In genomic region chr2:21282515-21282898, GRCh38 we compare ENCODE assay signal across 13 cellular contexts.
"Had no signal": no experiment of that assay in that cellular context is flagged by ENCODE, and none has a peak within 500 bp of the region (broad histone marks: within the 10 kb centered on the region; RNA-seq: fewer than 3 reads in every experiment).

No MANE protein-coding gene starts in this region.

- H3K36me3 ChIP-seq: brain microvascular endothelial cell, esophagus muscularis mucosa, right lobe of liver, transverse colon had no signal

- H3K4me3 ChIP-seq: esophagus muscularis mucosa, psoas muscle, right lobe of liver, transverse colon had no signal

- H3K4me1 ChIP-seq: esophagus muscularis mucosa, psoas muscle, right lobe of liver had no signal

- ATAC-seq: activated CD4-positive, CD25-positive, alpha-beta regulatory T cell treated with anti-CD3 and anti-CD28 coated beads, Interleukin-2, amount 50 U/mL, for 24 hours; natural killer cell; psoas muscle; right lobe of liver; stimulated activated effector memory CD8-positive, alpha-beta T cell treated with anti-CD3 and anti-CD28 coated beads, Interleukin-12 subunit alpha, Interleukin-12 subunit beta, amount 100 ng/mL, for 72 hours had no signal

- DNase-seq: activated CD4-positive, alpha-beta T cell treated with anti-CD3 and anti-CD28 coated beads, Interleukin-2, amount 50 U/mL, for 4 hours; activated effector memory CD4-positive, alpha-beta T cell treated with anti-CD3 and anti-CD28 coated beads, Interleukin-2, amount 50 U/mL, for 16 hours; activated naive CD8-positive, alpha-beta T cell treated with anti-CD3 and anti-CD28 coated beads for 36 hours; activated T-cell treated with anti-CD3 and anti-CD28 coated beads, Interleukin-2, amount 50 U/mL, for 1 hour; brain microvascular endothelial cell; glutamatergic neuron; natural killer cell; psoas muscle; right lobe of liver; transverse colon had no signal

- H3K27ac ChIP-seq: brain microvascular endothelial cell, esophagus muscularis mucosa, psoas muscle, right lobe of liver, transverse colon had no signal

- H3K9me3 ChIP-seq: esophagus muscularis mucosa, psoas muscle, right lobe of liver, transverse colon had no signal
